In the genomic region with DNA sequence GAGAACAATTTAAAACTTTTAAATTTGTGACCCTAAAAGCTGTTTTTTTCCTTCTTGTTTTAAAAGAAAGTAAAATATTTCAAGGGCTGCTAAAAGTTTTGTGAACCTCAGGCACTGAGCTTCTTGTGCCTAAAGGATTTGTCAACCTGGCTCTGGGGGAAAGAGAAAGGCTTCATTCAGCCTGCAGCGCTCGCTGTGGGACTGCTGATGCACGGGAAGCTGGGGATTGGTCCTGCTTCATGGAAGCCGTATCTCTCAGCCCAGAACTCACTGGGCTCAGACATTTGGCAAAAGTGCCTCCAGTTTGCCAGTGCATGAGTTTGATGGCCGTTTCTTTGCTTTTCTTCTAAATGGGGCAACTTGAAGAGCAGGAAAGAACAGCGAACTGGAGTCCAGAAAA, we compare ENCODE assay signal across 15 cellular contexts. TPM values are rescaled to one million over a fixed set of nuclear protein-coding genes. Genes with fewer than 3 reads are reported as not detected.
DNase-seq lines count a peak whose midpoint lies in the region; ATAC-seq lines count a peak whose summit lies in the region.
"Had no signal": no experiment of that assay in that cellular context is flagged by ENCODE, and none has a peak within 500 bp of the region (broad histone marks: within the 10 kb centered on the region; RNA-seq: fewer than 3 reads in every experiment).

No MANE protein-coding gene starts in this region.

- WGBS in right cardiac atrium, result 67% methylated on average over 6 of the region's 6 CpGs

- no peaks in the 10 kb centered on the region for H3K4me1 ChIP-seq in right cardiac atrium (ENCODE audit: control insufficient read depth, insufficient read depth, low read length)
- H3K4me1 ChIP-seq: Caco-2 had no signal

- H3K4me3 Mint-ChIP-seq in activated naive CD8-positive, alpha-beta T cell treated with anti-CD3 and anti-CD28 coated beads, Interleukin-2, amount 50 U/mL, for 24 hours, result no peak overlapping the region

- no peak overlapping the region for H3K27ac Mint-ChIP-seq in activated naive CD8-positive, alpha-beta T cell treated with anti-CD3 and anti-CD28 coated beads, Interleukin-2, amount 50 U/mL, for 24 hours

- DNase-seq in right cardiac atrium, result peak in 2 of 3 donors; percentile 25 to 47
- DNase-seq in left ventricle myocardium superior, result no peak
- DNase-seq in astrocyte of the hippocampus (ENCODE audit: low read depth, low spot score), result peak; percentile 28
- peak; percentile 48 for DNase-seq in medulla oblongata (ENCODE audit: extremely low spot score)
- DNase-seq in COLO668 (lab: John Stamatoyannopoulos, UW; ENCODE audit: unreplicated experiment), result no peak
- DNase-seq in activated naive CD8-positive, alpha-beta T cell treated with anti-CD3 and anti-CD28 coated beads, Interleukin-2, amount 50 U/mL, for 24 hours, result no peak
- DNase-seq: Caco-2, HCEC 1CT, NCI-H1048, NCI-H146, NCI-H345, SIG-M5 had no signal

- no peaks in the 10 kb centered on the region for H3K27me3 ChIP-seq in right cardiac atrium (ENCODE audit: control insufficient read depth, insufficient read depth)

- intact Hi-C loops in right cardiac atrium (cut with DNase I), result no loop called here
- intact Hi-C loops in left ventricle myocardium superior (cut with micrococcal nuclease), result no loop called here

- ATAC-seq in right cardiac atrium (peak in 1 of 2 donors; percentile 29), left ventricle myocardium superior (no peak), HG03159 (IDR thresholded peaks at IDR 0.05; ENCODE audit: unreplicated experiment) (no peak), HG02588 (IDR thresholded peaks at IDR 0.05; ENCODE audit: unreplicated experiment) (no peak)
- no peak for ATAC-seq in activated naive CD8-positive, alpha-beta T cell treated with anti-CD3 and anti-CD28 coated beads, Interleukin-2, amount 50 U/mL, for 24 hours

- peaks cover 6% of the 10 kb centered on the region for H3K27me3 Mint-ChIP-seq in activated naive CD8-positive, alpha-beta T cell treated with anti-CD3 and anti-CD28 coated beads, Interleukin-2, amount 50 U/mL, for 24 hours

- no peak overlapping the region for H3K27ac ChIP-seq in right cardiac atrium (ENCODE audit: low read length)
- H3K27ac ChIP-seq: C4-2B had no signal

- no peaks in the 10 kb centered on the region for H3K9me3 ChIP-seq in right cardiac atrium (ENCODE audit: control insufficient read depth, low read length)
- H3K9me3 ChIP-seq: Caco-2 had no signal

- H3K4me1 Mint-ChIP-seq in activated naive CD8-positive, alpha-beta T cell treated with anti-CD3 and anti-CD28 coated beads, Interleukin-2, amount 50 U/mL, for 24 hours, result no peaks in the 10 kb centered on the region

- H3K4me3 ChIP-seq in right cardiac atrium (ENCODE audit: low read length), result no peak overlapping the region

- peaks cover 4% of the 10 kb centered on the region for H3K9me3 Mint-ChIP-seq in activated naive CD8-positive, alpha-beta T cell treated with anti-CD3 and anti-CD28 coated beads, Interleukin-2, amount 50 U/mL, for 24 hours

- no peaks in the 10 kb centered on the region for H3K36me3 Mint-ChIP-seq in activated naive CD8-positive, alpha-beta T cell treated with anti-CD3 and anti-CD28 coated beads, Interleukin-2, amount 50 U/mL, for 24 hours (ENCODE audit: low read depth)

RNA-seq across cellular contexts. Expression of a gene that starts 30.8 kb away (rescaled TPM):
- 1 to 10 TPM; 3.3 to 5.2 (median 5.0) TPM for total RNA-seq in right cardiac atrium
- polyA plus RNA-seq in right cardiac atrium, result 2.1 TPM
- total RNA-seq in left ventricle myocardium superior, result 2.7 TPM

Comparison
In these comparisons a context has a peak if more than half of its experiments do, and no peak if none do; other contexts are left out.
1. DNase-seq: peak in right cardiac atrium (2 of 3), astrocyte of the hippocampus (single experiment) and medulla oblongata (single experiment); none in left ventricle myocardium superior (single experiment), COLO668 (single experiment) and activated naive CD8-positive, alpha-beta T cell treated with anti-CD3 and anti-CD28 coated beads, Interleukin-2, amount 50 U/mL, for 24 hours (single experiment).